ENCODE assay signal across 9 cellular contexts in the genomic region with DNA sequence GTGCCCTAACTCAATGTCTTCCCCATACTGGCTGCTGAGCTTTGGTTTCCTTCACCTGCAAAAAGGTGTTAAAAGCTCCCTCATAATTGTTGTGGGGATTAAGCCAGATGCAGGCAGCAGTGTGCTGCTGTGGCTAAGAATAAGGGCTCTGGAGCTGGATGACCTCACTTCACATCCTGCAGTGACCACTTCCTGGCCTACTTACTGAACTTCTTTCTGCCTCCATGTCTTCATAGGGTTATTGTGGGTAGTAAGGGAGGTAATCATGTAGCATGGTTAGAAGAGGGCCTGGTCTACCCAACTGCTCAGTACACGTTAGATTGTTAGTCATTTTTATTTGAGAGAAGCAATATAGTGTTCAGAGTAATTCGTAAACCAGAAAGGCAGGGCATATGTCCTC. TPM values are rescaled to one million over a fixed set of nuclear protein-coding genes. Genes with fewer than 3 reads are reported as not detected.
A peak's percentile ranks its signal among the peaks of the same experiment; 100 is the strongest.
DNase-seq lines count a peak whose midpoint lies in the region; ATAC-seq and TF ChIP-seq lines count a peak whose summit lies in the region.
"Had no signal": no experiment of that assay in that cellular context is flagged by ENCODE, and none has a peak within 500 bp of the region (broad histone marks: within the 10 kb centered on the region; RNA-seq: fewer than 3 reads in every experiment).

No MANE protein-coding gene starts in this region.

- no peak for TF ChIP-seq CTCF in GM06990 (IDR thresholded peaks at IDR 0.05; ENCODE audit: insufficient read depth, low read length, poor library complexity, severe bottlenecking)
- no peak for TF ChIP-seq CTCF in KMS-11 (conservative IDR thresholded peaks at IDR 0.05; ENCODE audit: low read depth, low read length)
- TF ChIP-seq CTCF in gastroesophageal sphincter (IDR thresholded peaks at IDR 0.05) = no peak

- H3K4me1 ChIP-seq in KMS-11 (ENCODE audit: low read depth, poor library complexity, severe bottlenecking) (peaks cover 87% of the 10 kb centered on the region), gastroesophageal sphincter (peaks cover 14 to 59% (median 16%) of the 10 kb centered on the region in 3 donors)
- H3K4me1 ChIP-seq: body of pancreas had no signal

- TF ChIP-seq EP300 in gastroesophageal sphincter (IDR thresholded peaks at IDR 0.05) = no peak

- peaks cover 88% of the 10 kb centered on the region for H3K79me2 ChIP-seq in KMS-11 (ENCODE audit: insufficient read depth, low read depth)

- H3K27me3 ChIP-seq in GM06990 (replicated peaks; ENCODE audit: control insufficient read depth, insufficient read depth, low read length) (no peaks in the 10 kb centered on the region), KMS-11 (ENCODE audit: insufficient read depth, low read depth) (no peaks in the 10 kb centered on the region), gastroesophageal sphincter (no peaks in the 10 kb centered on the region)
- H3K27me3 ChIP-seq: body of pancreas had no signal

- no peaks in the 10 kb centered on the region for H4K20me1 ChIP-seq in KMS-11 (ENCODE audit: insufficient read depth)

- ATAC-seq in GM21447 (IDR thresholded peaks at IDR 0.05; ENCODE audit: unreplicated experiment) = peak; percentile 95
- ATAC-seq in gastroesophageal sphincter = no peak
- ATAC-seq: body of pancreas had no signal

- WGBS in gastroesophageal sphincter (ENCODE audit: low coverage in 1 of 2), 2 donors = 92 to 100% methylated on average over 2 of the region's 2 CpGs

- H3K36me3 ChIP-seq in GM06990 (ENCODE audit: control insufficient read depth, insufficient read depth, low read length) (peaks cover 20% of the 10 kb centered on the region), KMS-11 (ENCODE audit: insufficient read depth) (peaks cover 66% of the 10 kb centered on the region), gastroesophageal sphincter (peaks cover 0 to 82% of the 10 kb centered on the region in 2 donors)

- H3K4me2 ChIP-seq in KMS-11 = peak overlapping the region; percentile 41

- no peaks in the 10 kb centered on the region for H3K9me3 ChIP-seq in gastroesophageal sphincter
- H3K9me3 ChIP-seq: body of pancreas had no signal

- intact Hi-C loops in posterior cingulate gyrus (cut with DNase I) = no loop called here

- H2AFZ ChIP-seq in KMS-11 (ENCODE audit: low read depth) = no peak overlapping the region

- no peak overlapping the region for H3K4me3 ChIP-seq in GM06990 (replicated peaks; ENCODE audit: low read depth, low read length)
- no peak overlapping the region for H3K4me3 ChIP-seq in KMS-11 (IDR thresholded peaks at IDR 0.05; ENCODE audit: insufficient read depth, low read depth, low read length)
- no peak overlapping the region for H3K4me3 ChIP-seq in gastroesophageal sphincter
- H3K4me3 ChIP-seq: body of pancreas had no signal

- no peak overlapping the region for H3K9ac ChIP-seq in KMS-11

- TF ChIP-seq POLR2A in gastroesophageal sphincter (IDR thresholded peaks at IDR 0.05) = no peak

- DNase-seq in GM06990 (ENCODE audit: extremely low read depth, insufficient read length) (peak; percentile 34), posterior cingulate gyrus (no peak), SW 1271 (lab: John Stamatoyannopoulos, UW) (no peak)
- DNase-seq in stimulated activated CD4-positive, alpha-beta T cell treated with anti-CD3 and anti-CD28 coated beads, Interleukin-12 subunit alpha, Interleukin-12 subunit beta, amount 100 ng/mL, for 4 hours = no peak
- no peak for DNase-seq in activated CD4-positive, alpha-beta T cell treated with anti-CD3 and anti-CD28 coated beads, Interleukin-2, amount 50 U/mL, for 48 hours
- DNase-seq: body of pancreas had no signal

- H3K27ac ChIP-seq in KMS-11 = peak overlapping the region; percentile 38
- peak overlapping the region; percentile 8 to 81 (median 75) for H3K27ac ChIP-seq in gastroesophageal sphincter
- H3K27ac ChIP-seq: body of pancreas had no signal

RNA-seq across cellular contexts. Expression of gene GYG1, which starts 18.4 kb away (rescaled TPM):
- total RNA-seq in gastroesophageal sphincter = 100 to 1,000 TPM; 117 to 883 (median 126) TPM
